8 cellular contexts compared by ENCODE assay signal in genomic region chr9:37650873-37651768, GRCh38. TPM values are rescaled to one million over a fixed set of nuclear protein-coding genes. Genes with fewer than 3 reads are reported as not detected.
DNase-seq lines count a peak whose midpoint lies in the region; ATAC-seq, FAIRE-seq and TF ChIP-seq lines count a peak whose summit lies in the region.

Gene FRMPD1, plus strand, starts transcription at chr9:37650954. Its CDS starts 41,688 bp downstream, at chr9:37692642.

- peak; percentile 70 for DNase-seq in GM12891 (ENCODE audit: insufficient read length, low spot score)
- DNase-seq in NCI-H146 treated with DMSO at 0.1 percent for 48 hours (lab: John Stamatoyannopoulos, UW; ENCODE audit: unreplicated experiment) = peak; percentile 65
- DNase-seq in activated CD4-positive, CD25-positive, alpha-beta regulatory T cell treated with anti-CD3 and anti-CD28 coated beads, Interleukin-2, amount 50 U/mL, for 72 hours = peak; percentile 54
- peak; percentile 74 for DNase-seq in colonic mucosa
- DNase-seq in stimulated activated CD4-positive, alpha-beta T cell treated with anti-CD3 and anti-CD28 coated beads, Interleukin-4, amount 100 ng/mL, for 48 hours (ENCODE audit: low read depth in 2 of 2) = peak; percentile 38
- no peak for DNase-seq in GOT3 (lab: John Stamatoyannopoulos, UW)

- H3K4me1 ChIP-seq in colonic mucosa (peaks cover 5% of the 10 kb centered on the region), liver (ENCODE audit: control insufficient read depth in 4 of 4, insufficient read depth in 4 of 4, low read length in 3 of 4) (peaks cover 2 to 9% (median 6%) of the 10 kb centered on the region in 4 donors)

- H3K4me3 ChIP-seq in colonic mucosa = peak within 1 kb of the TSS; percentile 62
- H3K4me3 ChIP-seq in liver (ENCODE audit: low read depth in 1 of 3, low read length in 3 of 3) = peak within 1 kb of the TSS in 2 of 3 donors; percentile 56 to 62

- intact Hi-C loops in colonic mucosa (cut with DNase I) = no loop called here

- peak within 1 kb of the TSS; percentile 37 to 64 for H3K9ac ChIP-seq in colonic mucosa (ENCODE audit: low read depth in 2 of 2, low read length in 2 of 2)
- H3K9ac ChIP-seq in liver (ENCODE audit: low read depth in 1 of 2, low read length in 2 of 2) = no peak within 1 kb of the TSS

- H3K36me3 ChIP-seq in colonic mucosa (no peaks in the 10 kb centered on the region), liver (ENCODE audit: control insufficient read depth in 4 of 4, insufficient read depth in 3 of 4, low read depth in 1 of 4, low read length in 3 of 4) (no peaks in the 10 kb centered on the region)

- ATAC-seq in HG02588 (IDR thresholded peaks at IDR 0.05; ENCODE audit: unreplicated experiment) = peak; percentile 73

- no peak for TF ChIP-seq CTCF in colonic mucosa (IDR thresholded peaks at IDR 0.05)
- TF ChIP-seq CTCF in liver (IDR thresholded peaks at IDR 0.05; ENCODE audit: low read depth, low read length, missing input control) = no peak

- no peaks in the 10 kb centered on the region for H3K9me3 ChIP-seq in colonic mucosa
- no peaks in the 10 kb centered on the region for H3K9me3 ChIP-seq in liver (ENCODE audit: control insufficient read depth in 4 of 4, low read length in 3 of 4)

- H3K27me3 ChIP-seq in colonic mucosa (peaks cover 20% of the 10 kb centered on the region), liver (ENCODE audit: control insufficient read depth in 4 of 4, insufficient read depth in 4 of 4, low read length in 3 of 4) (peaks cover 0 to 7% (median 0%) of the 10 kb centered on the region in 4 donors)

- H3K27ac ChIP-seq in colonic mucosa (no peak within 1 kb of the TSS), liver (ENCODE audit: low read depth in 1 of 2, low read length in 2 of 2) (no peak within 1 kb of the TSS)

- no peak for TF ChIP-seq RAD21 in liver (IDR thresholded peaks at IDR 0.05)

- TF ChIP-seq POLR2A in GM12891 (IDR thresholded peaks at IDR 0.05; ENCODE audit: low read depth, low read length) = no peak

- 2% methylated on average over 73 of the region's 73 CpGs for WGBS in liver

- FAIRE-seq in GM12891 (lab: Jason Lieb, UNC) = peak; percentile 72

TF ChIP-seq in GM12891, 5 proteins besides CTCF, POLR2A, EP300 and RAD21:
- TF ChIP-seq POLR2AphosphoS5 (IDR thresholded peaks at IDR 0.05; ENCODE audit: low read depth, low read length) (no peak), PAX5 (IDR thresholded peaks at IDR 0.05; ENCODE audit: insufficient read depth, low read length, severe bottlenecking) (no peak), SPI1 (IDR thresholded peaks at IDR 0.05; ENCODE audit: low read depth, low read length) (no peak), TAF1 (IDR thresholded peaks at IDR 0.05; ENCODE audit: low read depth, low read length) (no peak), POU2F2 (IDR thresholded peaks at IDR 0.05; ENCODE audit: low read depth, low read length) (no peak)

TF ChIP-seq in liver, 16 proteins besides CTCF, POLR2A, EP300 and RAD21:
- TF ChIP-seq FOXA1 (IDR thresholded peaks at IDR 0.05) = no peak
- no peak for TF ChIP-seq NR2F2 (IDR thresholded peaks at IDR 0.05)
- no peak for TF ChIP-seq REST (IDR thresholded peaks at IDR 0.05)
- TF ChIP-seq MAX (IDR thresholded peaks at IDR 0.05) = no peak
- no peak for TF ChIP-seq TAF1 (conservative IDR thresholded peaks at IDR 0.05)
- no peak for TF ChIP-seq FOXA2 (IDR thresholded peaks at IDR 0.05)
- no peak for TF ChIP-seq ATF3 (IDR thresholded peaks at IDR 0.05)
- TF ChIP-seq RXRA (IDR thresholded peaks at IDR 0.05) = no peak
- no peak for TF ChIP-seq EGR1 (IDR thresholded peaks at IDR 0.05; ENCODE audit: low read depth in 2 of 2)
- no peak for TF ChIP-seq GABPA (IDR thresholded peaks at IDR 0.05 in 1 of 2, conservative IDR thresholded peaks at IDR 0.05 in 1 of 2)
- TF ChIP-seq ZBTB33 (IDR thresholded peaks at IDR 0.05) = no peak
- no peak for TF ChIP-seq SP1 (IDR thresholded peaks at IDR 0.05)

RNA-seq across cellular contexts. Expression of gene FRMPD1, which starts in this region (rescaled TPM):
- not detected for polyA plus RNA-seq in GM12891 (2012; ENCODE audit: low read depth, missing spikeins)
- total RNA-seq in colonic mucosa (under 1 TPM; 0.08 to 0.35 TPM), liver (1 to 10 TPM in 1 of 2 donors, under 1 TPM in 1; 0.09 to 1.8 TPM)
- under 1 TPM; 0.06 to 0.25 TPM for polyA plus RNA-seq in liver

Comparison
In these comparisons a context has a peak if more than half of its experiments do, and no peak if none do; other contexts are left out.
1. Peak in DNase-seq, H3K4me3 ChIP-seq and H3K9ac ChIP-seq in colonic mucosa; RNA of the gene not detected or under 1 TPM.